8 cellular contexts compared by ENCODE assay signal in genomic region chr5:139561655-139562451, GRCh38. TPM values are rescaled to one million over a fixed set of nuclear protein-coding genes. Genes with fewer than 3 reads are reported as not detected.
DNase-seq lines count a peak whose midpoint lies in the region; ATAC-seq lines count a peak whose summit lies in the region.

No MANE protein-coding gene starts in this region.

- peak overlapping the region; percentile 84 for H3K4me3 ChIP-seq in Jurkat, Clone E6-1 (ENCODE audit: low read length)

- ATAC-seq in GM21723 (IDR thresholded peaks at IDR 0.05; ENCODE audit: unreplicated experiment), result peak; percentile 20

- DNase-seq in EL (peak; percentile 34), medulla oblongata (ENCODE audit: extremely low spot score) (peak; percentile 39), NCI-H2107 (lab: John Stamatoyannopoulos, UW) (no peak)
- peak; percentile 17 for DNase-seq in Jurkat, Clone E6-1 (ENCODE audit: low read depth, low spot score)
- peak; percentile 64 for DNase-seq in activated CD4-positive, CD25-positive, alpha-beta regulatory T cell treated with anti-CD3 and anti-CD28 coated beads, Interleukin-2, amount 50 U/mL, for 72 hours
- DNase-seq in effector CD8-positive, alpha-beta T cell (lab: John Stamatoyannopoulos, UW), result peak; percentile 44
- DNase-seq in stimulated activated CD8-positive, alpha-beta memory T cell treated with anti-CD3 and anti-CD28 coated beads, Interleukin-4, amount 100 ng/mL, for 24 hours (ENCODE audit: low read depth), result peak; percentile 24

RNA-seq across cellular contexts. Expression of gene UBE2D2, which starts 0.7 kb away (rescaled TPM):
- 186 TPM for polyA plus RNA-seq in Jurkat, Clone E6-1 (2012; ENCODE audit: insufficient read depth, insufficient read length)
